In the genomic region with DNA sequence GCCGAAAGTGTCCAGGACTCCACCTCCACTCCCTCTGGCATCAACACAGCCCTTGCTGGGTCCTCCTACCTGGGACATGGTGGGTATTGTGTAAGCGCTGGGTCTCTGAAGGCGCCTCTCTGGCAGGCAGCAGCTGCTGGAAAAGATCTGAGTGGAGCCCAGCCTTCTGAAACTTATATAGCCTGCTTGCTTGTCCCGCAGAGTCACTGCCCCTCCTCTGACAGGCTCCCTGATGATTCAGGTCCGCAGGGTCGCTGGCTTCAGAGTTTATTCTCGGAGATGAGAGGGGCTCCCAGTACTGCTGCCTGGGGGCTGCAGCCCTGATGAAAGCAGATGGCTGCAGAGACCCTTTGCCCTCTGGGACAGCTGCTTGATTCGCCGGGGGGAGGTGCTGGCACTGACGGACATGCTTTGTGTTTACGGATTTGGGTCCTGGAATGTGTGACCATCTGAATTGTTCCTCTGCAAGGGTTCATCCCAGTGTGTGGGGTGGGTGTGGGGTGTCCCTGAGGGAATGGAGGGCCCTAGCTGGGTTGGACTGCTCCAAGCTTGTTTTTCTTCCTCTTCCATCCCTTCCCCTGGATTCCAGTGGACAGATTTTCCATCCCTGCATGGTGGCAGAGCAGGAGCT, we compare ENCODE assay signal across 14 cellular contexts. TPM values are rescaled to one million over a fixed set of nuclear protein-coding genes. Genes with fewer than 3 reads are reported as not detected.
DNase-seq lines count a peak whose midpoint lies in the region; ATAC-seq and TF ChIP-seq lines count a peak whose summit lies in the region.
"Had no signal": no experiment of that assay in that cellular context is flagged by ENCODE, and none has a peak within 500 bp of the region (broad histone marks: within the 10 kb centered on the region; RNA-seq: fewer than 3 reads in every experiment).

Gene MUSTN1, minus strand, starts transcription at position 149 of the 631 bp plus-strand sequence. Its CDS starts 71 bp downstream, at position 78.

- TF ChIP-seq CTCF in AG10803 (conservative IDR thresholded peaks at IDR 0.05; ENCODE audit: low read length) = no peak
- no peak for TF ChIP-seq CTCF in brain (conservative IDR thresholded peaks at IDR 0.05)

- intact Hi-C loops in left ventricle myocardium superior (cut with micrococcal nuclease) = no loop called here

- peaks cover 50% of the 10 kb centered on the region for H3K4me1 Mint-ChIP-seq in brain

- no peaks in the 10 kb centered on the region for H3K9me3 Mint-ChIP-seq in brain

- peak within 1 kb of the TSS in 4 of 5 experiments; percentile 36 to 97 (median 82) for H3K27ac Mint-ChIP-seq in brain

- peaks cover 12% of the 10 kb centered on the region for H3K36me3 Mint-ChIP-seq in brain

- H3K4me3 Mint-ChIP-seq in brain = peak within 1 kb of the TSS in 3 of 5 experiments; percentile 77 to 85 (median 77)

- no peaks in the 10 kb centered on the region for H3K27me3 Mint-ChIP-seq in brain

- peak; percentile 20 for DNase-seq in AG10803 (ENCODE audit: low read depth)
- peak; percentile 45 for DNase-seq in left ventricle myocardium superior
- DNase-seq in retina = peak; percentile 76
- no peak for DNase-seq in NAMALWA (ENCODE audit: low spot score)
- no peak for DNase-seq in NCI-H1694 treated with DMSO at 0.1 percent for 48 hours (lab: John Stamatoyannopoulos, UW)
- DNase-seq: activated CD4-positive, CD25-positive, alpha-beta regulatory T cell treated with anti-CD3 and anti-CD28 coated beads, Interleukin-2, amount 50 U/mL, for 72 hours; activated gamma-delta T cell; stimulated activated CD4-positive, alpha-beta T cell treated with anti-CD3 and anti-CD28 coated beads, Interleukin-4, amount 100 ng/mL, for 4 hours; thyroid gland had no signal

- ATAC-seq in left ventricle myocardium superior = peak; percentile 58
- no peak for ATAC-seq in HG02642 (IDR thresholded peaks at IDR 0.05; ENCODE audit: poor library complexity, unreplicated experiment)
- no peak for ATAC-seq in HG02623 (IDR thresholded peaks at IDR 0.05; ENCODE audit: unreplicated experiment)

- no peak within 1 kb of the TSS for H3K4me3 ChIP-seq in AG10803 (ENCODE audit: low read length)
- H3K4me3 ChIP-seq: thyroid gland had no signal

RNA-seq across cellular contexts. Expression of gene MUSTN1, which starts in this region (rescaled TPM):
- polyA plus RNA-seq in brain (ENCODE audit: insufficient read depth, low read depth, low replicate concordance) = 25.5 TPM
- 10.9 TPM for total RNA-seq in left ventricle myocardium superior
- total RNA-seq: dermis microvascular lymphatic vessel endothelial cell had no signal
- polyA plus RNA-seq: neural cell had no signal

Comparison
In these comparisons a context has a peak if more than half of its experiments do, and no peak if none do; other contexts are left out.
1. DNase-seq: peak in AG10803 (single experiment), left ventricle myocardium superior (single experiment) and retina (single experiment); none in NAMALWA (single experiment) and NCI-H1694 treated with DMSO at 0.1 percent for 48 hours (single experiment).